12 cellular contexts compared by ENCODE assay signal in the genomic region with DNA sequence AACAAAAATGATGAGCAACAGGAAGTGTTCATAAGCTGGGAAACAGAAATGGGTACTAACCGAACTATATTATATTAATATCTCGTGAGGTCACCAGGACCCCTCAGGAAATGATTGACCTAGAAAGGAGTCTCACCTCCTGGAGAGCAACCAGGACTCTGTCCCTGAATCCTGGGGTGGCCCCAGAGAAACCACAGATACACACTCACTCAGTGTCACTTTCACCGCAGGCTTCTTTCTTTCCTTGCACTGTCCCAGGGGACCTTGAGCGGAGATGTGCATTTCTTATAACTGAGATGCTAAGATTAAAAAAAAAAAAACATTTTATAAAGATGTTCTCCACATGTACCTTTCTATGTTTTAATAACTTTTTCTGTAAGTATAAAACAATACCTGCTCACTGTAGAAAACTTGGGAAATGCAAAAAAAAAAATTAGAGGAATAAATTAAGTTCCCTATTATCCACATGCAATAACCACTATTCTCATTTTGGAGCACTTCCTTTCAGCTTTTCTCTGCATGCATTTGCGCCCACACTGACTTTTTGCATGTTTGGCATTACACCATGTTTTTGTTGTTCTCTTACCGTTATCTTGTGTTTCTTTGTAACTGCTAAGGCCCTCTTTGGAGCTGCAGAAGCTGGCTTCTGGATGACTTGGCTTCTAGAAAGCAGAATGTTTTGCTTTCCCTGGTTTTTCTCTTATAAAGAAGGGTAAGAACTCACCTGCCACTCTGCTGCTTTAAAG. TPM values are rescaled to one million over a fixed set of nuclear protein-coding genes. Genes with fewer than 3 reads are reported as not detected.
DNase-seq lines count a peak whose midpoint lies in the region; ATAC-seq and TF ChIP-seq lines count a peak whose summit lies in the region.
"Had no signal": no experiment of that assay in that cellular context is flagged by ENCODE, and none has a peak within 500 bp of the region (broad histone marks: within the 10 kb centered on the region; RNA-seq: fewer than 3 reads in every experiment).

No MANE protein-coding gene starts in this region.

- peak; percentile 47 for ATAC-seq in GM18517 (IDR thresholded peaks at IDR 0.05; ENCODE audit: unreplicated experiment)
- ATAC-seq in GM21529 (IDR thresholded peaks at IDR 0.05; ENCODE audit: unreplicated experiment) = peak; percentile 81
- ATAC-seq in HG03460 (IDR thresholded peaks at IDR 0.05; ENCODE audit: unreplicated experiment) = peak; percentile 57

- H3K9me3 Mint-ChIP-seq in activated T-helper 1 cell treated with anti-CD3 and anti-CD28 coated beads, Interleukin-12 subunit alpha, Interleukin-12 subunit beta, Interleukin-2, Interleukin-4 antibody, amounts not matched to agents 30 ng/mL and 10 ng/mL and 1 ng/mL, durations not matched to agents 14 hours and 24 hours and 36 hours = no peaks in the 10 kb centered on the region

- H3K4me1 ChIP-seq in osteoblast (ENCODE audit: insufficient read depth, low read length) = peaks cover 63% of the 10 kb centered on the region

- peak overlapping the region; percentile 68 for H3K27ac ChIP-seq in osteoblast (ENCODE audit: low read depth, low read length)
- H3K27ac ChIP-seq: pancreas had no signal

- no peaks in the 10 kb centered on the region for H4K20me1 ChIP-seq in osteoblast (ENCODE audit: insufficient read depth, low read length)

- H3K27me3 Mint-ChIP-seq in activated T-helper 1 cell treated with anti-CD3 and anti-CD28 coated beads, Interleukin-12 subunit alpha, Interleukin-12 subunit beta, Interleukin-2, Interleukin-4 antibody, amounts not matched to agents 30 ng/mL and 10 ng/mL and 1 ng/mL, durations not matched to agents 14 hours and 24 hours and 36 hours (ENCODE audit: insufficient read depth) = no peaks in the 10 kb centered on the region

- H3K9me3 ChIP-seq in osteoblast (ENCODE audit: low read depth, low read length) = no peaks in the 10 kb centered on the region
- H3K9me3 ChIP-seq: pancreas had no signal

- H3K36me3 ChIP-seq in osteoblast (ENCODE audit: insufficient read depth, low read length) = no peaks in the 10 kb centered on the region
- H3K36me3 ChIP-seq: pancreas had no signal

- DNase-seq in osteoblast (ENCODE audit: insufficient read length, low spot score, missing footprints) (no peak), SIG-M5 treated with dmso at 0.1 percent for 504 hours (lab: John Stamatoyannopoulos, UW; ENCODE audit: unreplicated experiment) (no peak), DMS79 treated with DMSO at 0.1 percent for 48 hours (lab: John Stamatoyannopoulos, UW) (no peak), NCI-H2171 (lab: John Stamatoyannopoulos, UW) (no peak)
- no peak for DNase-seq in activated T-helper 1 cell treated with anti-CD3 and anti-CD28 coated beads, Interleukin-12 subunit alpha, Interleukin-12 subunit beta, Interleukin-2, Interleukin-4 antibody, amounts not matched to agents 30 ng/mL and 10 ng/mL and 1 ng/mL, durations not matched to agents 14 hours and 24 hours and 36 hours (ENCODE audit: low spot score)
- DNase-seq: activated CD4-positive, alpha-beta T cell treated with anti-CD3 and anti-CD28 coated beads, Interleukin-2, amount 50 U/mL, for 1 hour; Calu3; NCI-H2107; pancreas had no signal

- peaks cover 25% of the 10 kb centered on the region for H3K4me1 Mint-ChIP-seq in activated T-helper 1 cell treated with anti-CD3 and anti-CD28 coated beads, Interleukin-12 subunit alpha, Interleukin-12 subunit beta, Interleukin-2, Interleukin-4 antibody, amounts not matched to agents 30 ng/mL and 10 ng/mL and 1 ng/mL, durations not matched to agents 14 hours and 24 hours and 36 hours (ENCODE audit: low read depth)

- no peak overlapping the region for H2AFZ ChIP-seq in osteoblast (ENCODE audit: low read length)

- no peak overlapping the region for H3K4me3 ChIP-seq in osteoblast (ENCODE audit: insufficient read depth, low read length)
- H3K4me3 ChIP-seq: pancreas had no signal

- TF ChIP-seq CTCF in osteoblast (IDR thresholded peaks at IDR 0.05; ENCODE audit: extremely low read depth, low read depth, low read length) = no peak

- no peak overlapping the region for H3K4me2 ChIP-seq in osteoblast (ENCODE audit: insufficient read depth, low read length)

- H3K4me3 Mint-ChIP-seq in activated T-helper 1 cell treated with anti-CD3 and anti-CD28 coated beads, Interleukin-12 subunit alpha, Interleukin-12 subunit beta, Interleukin-2, Interleukin-4 antibody, amounts not matched to agents 30 ng/mL and 10 ng/mL and 1 ng/mL, durations not matched to agents 14 hours and 24 hours and 36 hours = no peak overlapping the region

- H3K79me2 ChIP-seq in osteoblast (ENCODE audit: insufficient read depth, low read length) = peaks cover 31% of the 10 kb centered on the region

- no peaks in the 10 kb centered on the region for H3K27me3 ChIP-seq in osteoblast (ENCODE audit: insufficient read depth, low read length)
- H3K27me3 ChIP-seq: pancreas had no signal

- peaks cover 3% of the 10 kb centered on the region for H3K36me3 Mint-ChIP-seq in activated T-helper 1 cell treated with anti-CD3 and anti-CD28 coated beads, Interleukin-12 subunit alpha, Interleukin-12 subunit beta, Interleukin-2, Interleukin-4 antibody, amounts not matched to agents 30 ng/mL and 10 ng/mL and 1 ng/mL, durations not matched to agents 14 hours and 24 hours and 36 hours (ENCODE audit: low read depth)

- intact Hi-C loops in activated T-helper 1 cell treated with anti-CD3 and anti-CD28 coated beads, Interleukin-12 subunit alpha, Interleukin-12 subunit beta, Interleukin-2, Interleukin-4 antibody, amounts not matched to agents 30 ng/mL and 10 ng/mL and 1 ng/mL, durations not matched to agents 14 hours and 24 hours and 36 hours (cut with micrococcal nuclease) = no loop called here

- H3K27ac Mint-ChIP-seq in activated T-helper 1 cell treated with anti-CD3 and anti-CD28 coated beads, Interleukin-12 subunit alpha, Interleukin-12 subunit beta, Interleukin-2, Interleukin-4 antibody, amounts not matched to agents 30 ng/mL and 10 ng/mL and 1 ng/mL, durations not matched to agents 14 hours and 24 hours and 36 hours = no peak overlapping the region

RNA-seq across cellular contexts. Expression of a gene that starts 15.0 kb away (rescaled TPM):
- 7.6 and 7.7 TPM in 2 replicates for total RNA-seq in osteoblast
- total RNA-seq in activated T-helper 1 cell treated with anti-CD3 and anti-CD28 coated beads, Interleukin-12 subunit alpha, Interleukin-12 subunit beta, Interleukin-2, Interleukin-4 antibody, amounts not matched to agents 30 ng/mL and 10 ng/mL and 1 ng/mL, durations not matched to agents 14 hours and 24 hours and 36 hours = 9.1 and 13.1 TPM in 2 replicates

RNA-seq across cellular contexts. Expression of a gene that starts 41.1 kb away (rescaled TPM):
- 24.2 and 26.8 TPM in 2 replicates for total RNA-seq in osteoblast
- 75.4 and 79.0 TPM in 2 replicates for total RNA-seq in activated T-helper 1 cell treated with anti-CD3 and anti-CD28 coated beads, Interleukin-12 subunit alpha, Interleukin-12 subunit beta, Interleukin-2, Interleukin-4 antibody, amounts not matched to agents 30 ng/mL and 10 ng/mL and 1 ng/mL, durations not matched to agents 14 hours and 24 hours and 36 hours
